20 cellular contexts compared by ENCODE assay signal in the genomic region with DNA sequence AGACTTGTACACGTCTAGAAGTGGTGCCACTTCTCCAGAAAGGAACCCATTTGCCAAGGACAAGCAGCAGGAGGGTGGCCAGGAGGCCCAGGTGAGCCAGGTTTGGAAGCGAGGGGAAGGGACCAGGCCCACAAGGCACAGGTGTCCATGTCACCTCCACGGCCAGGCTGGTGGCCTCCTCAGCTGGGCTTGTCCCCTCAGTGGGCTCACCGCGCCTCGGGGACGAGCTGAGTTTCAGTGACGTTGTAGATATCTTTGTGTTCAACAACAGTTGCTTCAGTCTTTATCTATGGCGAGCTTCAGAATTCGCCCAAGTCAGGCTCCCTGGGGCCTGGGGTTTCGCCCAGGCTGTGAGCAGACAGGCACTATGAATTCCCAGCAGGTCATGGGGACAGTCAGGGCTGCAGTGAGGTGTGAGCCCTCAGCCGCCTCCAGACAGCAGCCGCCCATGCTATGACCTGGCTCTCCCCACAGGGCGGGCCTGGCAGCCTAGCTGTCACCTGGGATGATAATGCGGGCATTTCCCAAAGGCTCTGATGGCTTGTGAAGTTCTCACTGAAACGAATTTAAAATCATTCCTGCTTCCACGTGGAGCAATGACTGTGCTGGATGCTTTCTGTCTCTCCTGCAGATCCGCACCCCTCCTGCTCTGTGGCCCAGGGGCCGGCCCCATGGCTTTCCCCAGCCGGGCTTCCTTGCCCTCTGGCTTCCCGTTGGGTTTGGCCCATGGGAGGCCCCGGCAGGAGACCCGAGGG.
"Had no signal": no experiment of that assay in that cellular context is flagged by ENCODE, and none has a peak within 500 bp of the region (broad histone marks: within the 10 kb centered on the region; RNA-seq: fewer than 3 reads in every experiment).

No MANE protein-coding gene starts in this region.

- H3K9me3 Mint-ChIP-seq: activated B cell treated with CpG ODN at 0.5 μM for 24 hours; activated CD4-positive, alpha-beta memory T cell treated with anti-CD3 and anti-CD28 coated beads, Interleukin-2, amount 10 ng/mL, durations not matched to agents 7 days and 5 days; activated naive CD4-positive, alpha-beta T cell treated with anti-CD3 and anti-CD28 coated beads, Interleukin-2, amount 50 U/mL, for 24 hours; activated T-cell treated with anti-CD3 and anti-CD28 coated beads, Interleukin-2, amount 50 U/mL, for 72 hours had no signal

- H3K27me3 Mint-ChIP-seq: activated naive CD4-positive, alpha-beta T cell treated with anti-CD3 and anti-CD28 coated beads, Interleukin-2, amount 50 U/mL, for 24 hours; naive thymus-derived CD8-positive, alpha-beta T cell had no signal

- FAIRE-seq: endothelial cell of umbilical vein, pancreas had no signal

- ATAC-seq: heart right ventricle; naive thymus-derived CD8-positive, alpha-beta T cell; pancreas; sciatic nerve; stimulated activated naive CD8-positive, alpha-beta T cell treated with anti-CD3 and anti-CD28 coated beads, Interleukin-15, amount 100 ng/mL, for 72 hours had no signal

- H3K27ac Mint-ChIP-seq: activated B cell treated with CpG ODN at 0.5 μM for 24 hours; activated CD4-positive, alpha-beta memory T cell treated with anti-CD3 and anti-CD28 coated beads, Interleukin-2, amount 10 ng/mL, durations not matched to agents 7 days and 5 days; activated naive CD4-positive, alpha-beta T cell treated with anti-CD3 and anti-CD28 coated beads, Interleukin-2, amount 50 U/mL, for 24 hours; activated T-cell treated with anti-CD3 and anti-CD28 coated beads, Interleukin-2, amount 50 U/mL, for 72 hours; naive thymus-derived CD8-positive, alpha-beta T cell; stimulated activated naive CD8-positive, alpha-beta T cell treated with anti-CD3 and anti-CD28 coated beads, Interleukin-15, amount 100 ng/mL, for 72 hours; type B pancreatic cell had no signal

- H3K4me1 ChIP-seq: ascending aorta, esophagus muscularis mucosa, heart right ventricle, pancreas had no signal

- H3K4me1 Mint-ChIP-seq: activated CD4-positive, alpha-beta memory T cell treated with anti-CD3 and anti-CD28 coated beads, Interleukin-2, amount 10 ng/mL, durations not matched to agents 7 days and 5 days had no signal

- DNase-seq: activated B cell treated with CpG ODN at 0.5 μM for 24 hours; activated CD4-positive, alpha-beta memory T cell treated with anti-CD3 and anti-CD28 coated beads, Interleukin-2, amount 10 ng/mL, durations not matched to agents 7 days and 5 days; activated CD4-positive, alpha-beta T cell treated with anti-CD3 and anti-CD28 coated beads for 48 hours; activated effector memory CD4-positive, alpha-beta T cell treated with anti-CD3 and anti-CD28 coated beads, Interleukin-2, amount 50 U/mL, for 16 hours; activated T-cell treated with anti-CD3 and anti-CD28 coated beads, Interleukin-2, amount 50 U/mL, for 72 hours; cerebellar nuclear complex; cortex of kidney; effector CD4-positive, alpha-beta T cell; heart right ventricle; naive thymus-derived CD8-positive, alpha-beta T cell; stimulated activated CD4-positive, alpha-beta T cell treated with anti-CD3 and anti-CD28 coated beads, Interleukin-4, amount 100 ng/mL, for 1 hour; stimulated activated naive CD8-positive, alpha-beta T cell treated with anti-CD3 and anti-CD28 coated beads, Interleukin-15, amount 100 ng/mL, for 72 hours had no signal

- H3K27me3 ChIP-seq: ascending aorta, heart right ventricle, pancreas had no signal

- H3K4me3 Mint-ChIP-seq: activated B cell treated with CpG ODN at 0.5 μM for 24 hours; activated CD4-positive, alpha-beta memory T cell treated with anti-CD3 and anti-CD28 coated beads, Interleukin-2, amount 10 ng/mL, durations not matched to agents 7 days and 5 days; activated naive CD4-positive, alpha-beta T cell treated with anti-CD3 and anti-CD28 coated beads, Interleukin-2, amount 50 U/mL, for 24 hours; activated T-cell treated with anti-CD3 and anti-CD28 coated beads, Interleukin-2, amount 50 U/mL, for 72 hours; naive thymus-derived CD8-positive, alpha-beta T cell; stimulated activated naive CD8-positive, alpha-beta T cell treated with anti-CD3 and anti-CD28 coated beads, Interleukin-15, amount 100 ng/mL, for 72 hours; type B pancreatic cell had no signal

- H3K36me3 ChIP-seq: ascending aorta, esophagus muscularis mucosa, heart right ventricle, pancreas had no signal

- H3K9me3 ChIP-seq: ascending aorta, esophagus muscularis mucosa, heart right ventricle, pancreas had no signal

- H3K27ac ChIP-seq: ascending aorta, esophagus muscularis mucosa, heart right ventricle, pancreas had no signal

- H3K4me3 ChIP-seq: ascending aorta, esophagus muscularis mucosa, heart right ventricle, pancreas, smooth muscle cell had no signal

- H3K4me2 ChIP-seq: smooth muscle cell had no signal

- H3K36me3 Mint-ChIP-seq: type B pancreatic cell had no signal
